1 cellular context compared by ENCODE assay signal in genomic region chr22:28741200-28741757, GRCh38.
TF ChIP-seq lines count a peak whose summit lies in the region.

No MANE protein-coding gene starts in this region.

TF ChIP-seq in HEK293, 187 proteins besides CTCF, POLR2A, EP300 and RAD21 (continued from another document and continues in another):
- TF ChIP-seq PRDM2 (tag by site-specific recombination; IDR thresholded peaks at IDR 0.05; ENCODE audit: borderline replicate concordance) (no peak), HOXD13 (CRISPR knock-in tag; IDR thresholded peaks at IDR 0.05; ENCODE audit: borderline replicate concordance) (no peak), ATF2 (tag by site-specific recombination; IDR thresholded peaks at IDR 0.05; ENCODE audit: low read depth) (no peak), PRDM4 (tag by site-specific recombination; IDR thresholded peaks at IDR 0.05) (peak; percentile 16; the same call in 1 of the 2 replicates), ZNF211 (tag by site-specific recombination; IDR thresholded peaks at IDR 0.05; ENCODE audit: low read depth) (no peak), ZNF658 (tag by site-specific recombination; IDR thresholded peaks at IDR 0.05) (no peak), ZNF704 (tag by site-specific recombination; IDR thresholded peaks at IDR 0.05) (no peak), ZBTB11 (tag by site-specific recombination; conservative IDR thresholded peaks at IDR 0.05; ENCODE audit: low read depth) (no peak; the same call in 1 of the 2 replicates), ZSCAN4 (tag by site-specific recombination; IDR thresholded peaks at IDR 0.05) (no peak), ZNF335 (tag by site-specific recombination; conservative IDR thresholded peaks at IDR 0.05) (no peak), HOXC10 (CRISPR knock-in tag; IDR thresholded peaks at IDR 0.05) (no peak), ZNF248 (tag by site-specific recombination; IDR thresholded peaks at IDR 0.05) (no peak), KLF8 (tag by site-specific recombination; IDR thresholded peaks at IDR 0.05) (0 out of 2 replicates have a peak, but pooled peaks have one; percentile 27), ZNF558 (tag by site-specific recombination; IDR thresholded peaks at IDR 0.05) (no peak), ZNF350 (tag by site-specific recombination; IDR thresholded peaks at IDR 0.05) (no peak), TSHZ1 (tag by site-specific recombination; IDR thresholded peaks at IDR 0.05; ENCODE audit: borderline replicate concordance) (no peak), BCL11B (tag by site-specific recombination; IDR thresholded peaks at IDR 0.05; ENCODE audit: low read depth) (no peak), ZNF610 (tag by site-specific recombination; IDR thresholded peaks at IDR 0.05; ENCODE audit: borderline replicate concordance) (no peak), ZNF707 (tag by site-specific recombination; IDR thresholded peaks at IDR 0.05) (no peak), ZNF416 (tag by site-specific recombination; IDR thresholded peaks at IDR 0.05) (no peak), ZSCAN16 (tag by site-specific recombination; IDR thresholded peaks at IDR 0.05) (no peak), ZNF112 (tag by site-specific recombination; IDR thresholded peaks at IDR 0.05) (no peak), ZNF280C (tag by site-specific recombination; IDR thresholded peaks at IDR 0.05) (no peak), GFI1B (tag by site-specific recombination; IDR thresholded peaks at IDR 0.05) (no peak), ZNF488 (tag by site-specific recombination; IDR thresholded peaks at IDR 0.05) (no peak), ZNF10 (tag by site-specific recombination; IDR thresholded peaks at IDR 0.05) (no peak), ZNF701 (tag by site-specific recombination; IDR thresholded peaks at IDR 0.05) (no peak), ZNF426 (tag by site-specific recombination; IDR thresholded peaks at IDR 0.05) (no peak), ZFP41 (tag by site-specific recombination; IDR thresholded peaks at IDR 0.05; ENCODE audit: borderline replicate concordance) (no peak), ZFP3 (tag by site-specific recombination; IDR thresholded peaks at IDR 0.05; ENCODE audit: low read depth) (no peak), ZNF341 (tag by site-specific recombination; IDR thresholded peaks at IDR 0.05; ENCODE audit: low read depth) (no peak)
